ENCODE assay signal across 9 cellular contexts in genomic region chr11:64877390-64878222, GRCh38. TPM values are rescaled to one million over a fixed set of nuclear protein-coding genes. Genes with fewer than 3 reads are reported as not detected.
A peak's percentile ranks its signal among the peaks of the same experiment; 100 is the strongest.
DNase-seq lines count a peak whose midpoint lies in the region; ATAC-seq and TF ChIP-seq lines count a peak whose summit lies in the region.
"Had no signal": no experiment of that assay in that cellular context is flagged by ENCODE, and none has a peak within 500 bp of the region (broad histone marks: within the 10 kb centered on the region; RNA-seq: fewer than 3 reads in every experiment).

No MANE protein-coding gene starts in this region.

- TF ChIP-seq CTCF in fibroblast of mammary gland (conservative IDR thresholded peaks at IDR 0.05; ENCODE audit: control insufficient read depth, insufficient read depth, low read depth, low read length) (no peak), parathyroid adenoma (IDR thresholded peaks at IDR 0.05) (no peak)

- H3K27me3 Mint-ChIP-seq in T-cell = no peaks in the 10 kb centered on the region

- peak overlapping the region; percentile 92 to 97 for H3K27ac Mint-ChIP-seq in T-cell

- ATAC-seq in GM21515 (IDR thresholded peaks at IDR 0.05; ENCODE audit: unreplicated experiment) (peak; percentile 4), T-cell (replicated peaks in 1 of 4) (peak in 3 of 4 experiments; percentile 1 to 5 (median 5)), GM19463 (IDR thresholded peaks at IDR 0.05; ENCODE audit: unreplicated experiment) (no peak)

- H3K36me3 Mint-ChIP-seq in T-cell = peaks cover 38% of the 10 kb centered on the region

- H3K36me3 ChIP-seq in parathyroid adenoma (ENCODE audit: control insufficient read depth, insufficient read depth, low read length) = no peaks in the 10 kb centered on the region

- H3K4me3 ChIP-seq in fibroblast of mammary gland (ENCODE audit: control insufficient read depth, low read depth, low read length) (peak overlapping the region; percentile 95), parathyroid adenoma (ENCODE audit: low read depth, low read length) (peak overlapping the region; percentile 84)

- no peak overlapping the region for H3K9ac ChIP-seq in parathyroid adenoma

- peaks cover 60 to 73% (median 67%) of the 10 kb centered on the region in 3 donors for H3K4me1 Mint-ChIP-seq in T-cell

- DNase-seq in CD1c-positive myeloid dendritic cell (ENCODE audit: extremely low spot score) = peak; percentile 44
- DNase-seq in T-cell = peak in 1 of 34 experiments; percentile 13
- no peak for DNase-seq in fibroblast of mammary gland (ENCODE audit: low read depth)
- DNase-seq in NCI-H2029 (lab: John Stamatoyannopoulos, UW) = no peak
- DNase-seq in cerebellum (ENCODE audit: low spot score) = no peak

- POLR2A ChIA-PET in T-cell (lab: Charles Lee) = interaction anchor here (0.5 to 1.3 kb wide), 9 partner anchors 9 to 99 kb away, joined by 3 to 8 read pairs (median 4); partner anchors contain the start of gene SF1 (in 2 of the 2)

- no peaks in the 10 kb centered on the region for H3K9me3 Mint-ChIP-seq in T-cell

- CTCF ChIA-PET in T-cell (lab: Charles Lee) = interaction anchor here in 1 of 2 donors (1.0 to 1.6 kb wide), 4 partner anchors 9 to 30 kb away, joined by 3 to 6 read pairs (median 3); no protein-coding TSS in a partner anchor

- H3K4me3 Mint-ChIP-seq in T-cell = peak overlapping the region; percentile 99

- H3K79me2 ChIP-seq in parathyroid adenoma = peaks cover 8% of the 10 kb centered on the region

- peak overlapping the region; percentile 87 for H2AFZ ChIP-seq in parathyroid adenoma

- no peaks in the 10 kb centered on the region for H3K9me3 ChIP-seq in parathyroid adenoma (ENCODE audit: control insufficient read depth, low read length)

- peak overlapping the region; percentile 92 for H3K4me2 ChIP-seq in parathyroid adenoma (ENCODE audit: low read length)

- peaks cover 6% of the 10 kb centered on the region for H3K4me1 ChIP-seq in parathyroid adenoma

- H3K27me3 ChIP-seq in parathyroid adenoma (ENCODE audit: control insufficient read depth, insufficient read depth, low read length) = no peaks in the 10 kb centered on the region

- peak overlapping the region; percentile 1 for H3K27ac ChIP-seq in parathyroid adenoma

RNA-seq across cellular contexts. Expression of gene EHD1, which starts 0.8 kb away (rescaled TPM):
- 100 to 1,000 TPM; 126 to 286 (median 269) TPM for total RNA-seq in T-cell
- total RNA-seq in cerebellum = 34.0 TPM

RNA-seq across cellular contexts. Expression of gene CDC42BPG, which starts 33.2 kb away (rescaled TPM):
- total RNA-seq in T-cell (10 to 100 TPM in 1 of 5 donors, 1 to 10 TPM in 4; 7.4 to 10.5 (median 9.1) TPM), cerebellum (1.4 TPM)

RNA-seq across cellular contexts. Expression of gene ATG2A, which starts 39.4 kb away (rescaled TPM):
- total RNA-seq in T-cell (100 to 1,000 TPM in 1 of 5 donors, 10 to 100 TPM in 4; 50.9 to 165 (median 55.4) TPM), cerebellum (9.6 TPM)

RNA-seq across cellular contexts. Expression of gene PPP2R5B, which starts 46.9 kb away (rescaled TPM):
- total RNA-seq in T-cell (10 to 100 TPM; 15.3 to 25.4 (median 17.2) TPM), cerebellum (18.2 TPM)

RNA-seq across cellular contexts. Expression of gene GPHA2, which starts 58.1 kb away (rescaled TPM):
- total RNA-seq in T-cell = under 1 TPM in 1 of 5 donors, not detected in 4; 0.90 TPM
- total RNA-seq in cerebellum = not detected
- total RNA-seq: NCI-H460 had no signal
